ENCODE assay signal across 1 cellular context in the genomic region with DNA sequence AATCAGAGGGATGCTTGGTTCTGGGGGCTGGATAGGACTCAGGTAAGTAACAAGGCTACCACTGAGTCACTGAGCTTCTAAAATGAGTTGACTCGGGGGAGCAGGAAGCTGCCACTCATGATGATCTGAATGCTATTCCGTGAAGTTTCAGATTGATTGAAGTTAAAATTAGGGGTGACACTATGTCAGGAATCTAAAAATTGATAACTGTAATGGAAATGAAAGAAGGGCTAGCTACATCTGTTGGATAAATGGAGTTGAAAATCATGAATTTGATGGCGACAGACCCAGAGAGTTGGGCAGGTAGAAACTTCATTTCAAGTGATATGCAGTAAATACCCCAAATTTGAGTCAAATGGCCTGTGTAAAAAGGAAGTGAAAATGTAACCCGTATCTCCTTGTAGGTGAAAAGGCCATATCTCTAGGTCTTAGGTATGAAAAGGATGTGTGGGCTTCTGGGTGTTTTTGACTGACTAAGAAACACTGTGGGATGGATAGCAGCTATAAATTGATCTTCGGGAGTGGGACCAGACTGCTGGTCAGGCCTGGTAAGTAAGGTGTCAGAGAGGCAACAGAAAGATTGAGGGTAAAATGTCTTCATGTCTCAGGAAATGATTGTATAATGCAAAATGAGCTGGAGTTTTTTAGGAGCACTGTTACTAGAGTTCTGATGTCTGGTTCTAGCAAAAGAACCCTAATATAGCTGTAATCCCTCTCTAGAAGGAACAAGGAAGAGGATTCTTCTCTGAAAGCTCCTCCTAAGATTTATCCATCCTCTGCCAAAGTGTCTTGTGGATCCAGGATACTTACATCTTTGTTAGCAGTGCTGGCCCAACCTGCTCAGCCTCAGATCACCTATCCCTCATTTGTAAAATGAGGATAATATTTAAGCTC.
A peak's percentile ranks its signal among the peaks of the same experiment; 100 is the strongest.
TF ChIP-seq lines count a peak whose summit lies in the region.

No MANE protein-coding gene starts in this region.

TF ChIP-seq in GM12878, 131 proteins besides CTCF, POLR2A, EP300 and RAD21 (continued from another document and continues in another):
- TF ChIP-seq MEF2A (IDR thresholded peaks at IDR 0.05; ENCODE audit: insufficient read depth, low read depth, low read length) (0 out of 2 replicates have a peak, but pooled peaks have one; percentile 68), ESRRA (IDR thresholded peaks at IDR 0.05; ENCODE audit: low read length) (no peak), KAT2A (conservative IDR thresholded peaks at IDR 0.05; ENCODE audit: control insufficient read depth, low read depth, low read length) (no peak), DPF2 (IDR thresholded peaks at IDR 0.05) (peak; percentile 92), SMAD1 (IDR thresholded peaks at IDR 0.05; ENCODE audit: low read depth, partially characterized antibody) (peak; percentile 89), SREBF1 (IDR thresholded peaks at IDR 0.05; ENCODE audit: low read length) (no peak; the same call in 1 of the 2 replicates), STAT1 (conservative IDR thresholded peaks at IDR 0.05) (no peak), FOXM1 (IDR thresholded peaks at IDR 0.05; ENCODE audit: low read depth, low read length) (peak; percentile 79; the same call in 1 of the 2 replicates), KLF5 (IDR thresholded peaks at IDR 0.05; ENCODE audit: partially characterized antibody) (peak; percentile 93), SMARCA5 (IDR thresholded peaks at IDR 0.05) (no peak), BMI1 (IDR thresholded peaks at IDR 0.05; ENCODE audit: borderline replicate concordance) (0 out of 2 replicates have a peak, but pooled peaks have one; percentile 46), RFX5 (IDR thresholded peaks at IDR 0.05; ENCODE audit: low read depth, low read length) (no peak), BRCA1 (IDR thresholded peaks at IDR 0.05; ENCODE audit: low read depth, low read length) (no peak), JUND (IDR thresholded peaks at IDR 0.05; ENCODE audit: low read depth, low read length) (peak; percentile 77), SIN3A (IDR thresholded peaks at IDR 0.05; ENCODE audit: low read depth, low read length) (no peak), CHD4 (IDR thresholded peaks at IDR 0.05) (no peak), ZNF622 (IDR thresholded peaks at IDR 0.05) (no peak), NR2C2 (IDR thresholded peaks at IDR 0.05; ENCODE audit: borderline replicate concordance, control insufficient read depth, insufficient read length, low read depth) (no peak), EGR1 (IDR thresholded peaks at IDR 0.05; ENCODE audit: borderline replicate concordance in 1 of 2, low read depth in 2 of 2, low read length in 2 of 2) (no peak; a peak in 1 of 3 replicates), HCFC1 (IDR thresholded peaks at IDR 0.05; ENCODE audit: low read length) (no peak)
- TF ChIP-seq, protein P1, sequence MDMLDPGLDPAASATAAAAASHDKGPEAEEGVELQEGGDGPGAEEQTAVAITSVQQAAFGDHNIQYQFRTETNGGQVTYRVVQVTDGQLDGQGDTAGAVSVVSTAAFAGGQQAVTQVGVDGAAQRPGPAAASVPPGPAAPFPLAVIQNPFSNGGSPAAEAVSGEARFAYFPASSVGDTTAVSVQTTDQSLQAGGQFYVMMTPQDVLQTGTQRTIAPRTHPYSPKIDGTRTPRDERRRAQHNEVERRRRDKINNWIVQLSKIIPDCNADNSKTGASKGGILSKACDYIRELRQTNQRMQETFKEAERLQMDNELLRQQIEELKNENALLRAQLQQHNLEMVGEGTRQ (IDR thresholded peaks at IDR 0.05; ENCODE audit: borderline replicate concordance, low read depth, low read length): no peak
- TF ChIP-seq, protein P2, sequence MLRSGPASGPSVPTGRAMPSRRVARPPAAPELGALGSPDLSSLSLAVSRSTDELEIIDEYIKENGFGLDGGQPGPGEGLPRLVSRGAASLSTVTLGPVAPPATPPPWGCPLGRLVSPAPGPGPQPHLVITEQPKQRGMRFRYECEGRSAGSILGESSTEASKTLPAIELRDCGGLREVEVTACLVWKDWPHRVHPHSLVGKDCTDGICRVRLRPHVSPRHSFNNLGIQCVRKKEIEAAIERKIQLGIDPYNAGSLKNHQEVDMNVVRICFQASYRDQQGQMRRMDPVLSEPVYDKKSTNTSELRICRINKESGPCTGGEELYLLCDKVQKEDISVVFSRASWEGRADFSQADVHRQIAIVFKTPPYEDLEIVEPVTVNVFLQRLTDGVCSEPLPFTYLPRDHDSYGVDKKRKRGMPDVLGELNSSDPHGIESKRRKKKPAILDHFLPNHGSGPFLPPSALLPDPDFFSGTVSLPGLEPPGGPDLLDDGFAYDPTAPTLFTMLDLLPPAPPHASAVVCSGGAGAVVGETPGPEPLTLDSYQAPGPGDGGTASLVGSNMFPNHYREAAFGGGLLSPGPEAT (IDR thresholded peaks at IDR 0.05; ENCODE audit: low read depth): peak; percentile 86
- TF ChIP-seq, protein P3, sequence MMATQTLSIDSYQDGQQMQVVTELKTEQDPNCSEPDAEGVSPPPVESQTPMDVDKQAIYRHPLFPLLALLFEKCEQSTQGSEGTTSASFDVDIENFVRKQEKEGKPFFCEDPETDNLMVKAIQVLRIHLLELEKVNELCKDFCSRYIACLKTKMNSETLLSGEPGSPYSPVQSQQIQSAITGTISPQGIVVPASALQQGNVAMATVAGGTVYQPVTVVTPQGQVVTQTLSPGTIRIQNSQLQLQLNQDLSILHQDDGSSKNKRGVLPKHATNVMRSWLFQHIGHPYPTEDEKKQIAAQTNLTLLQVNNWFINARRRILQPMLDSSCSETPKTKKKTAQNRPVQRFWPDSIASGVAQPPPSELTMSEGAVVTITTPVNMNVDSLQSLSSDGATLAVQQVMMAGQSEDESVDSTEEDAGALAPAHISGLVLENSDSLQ (IDR thresholded peaks at IDR 0.05): peak; percentile 93
- TF ChIP-seq, protein P4, sequence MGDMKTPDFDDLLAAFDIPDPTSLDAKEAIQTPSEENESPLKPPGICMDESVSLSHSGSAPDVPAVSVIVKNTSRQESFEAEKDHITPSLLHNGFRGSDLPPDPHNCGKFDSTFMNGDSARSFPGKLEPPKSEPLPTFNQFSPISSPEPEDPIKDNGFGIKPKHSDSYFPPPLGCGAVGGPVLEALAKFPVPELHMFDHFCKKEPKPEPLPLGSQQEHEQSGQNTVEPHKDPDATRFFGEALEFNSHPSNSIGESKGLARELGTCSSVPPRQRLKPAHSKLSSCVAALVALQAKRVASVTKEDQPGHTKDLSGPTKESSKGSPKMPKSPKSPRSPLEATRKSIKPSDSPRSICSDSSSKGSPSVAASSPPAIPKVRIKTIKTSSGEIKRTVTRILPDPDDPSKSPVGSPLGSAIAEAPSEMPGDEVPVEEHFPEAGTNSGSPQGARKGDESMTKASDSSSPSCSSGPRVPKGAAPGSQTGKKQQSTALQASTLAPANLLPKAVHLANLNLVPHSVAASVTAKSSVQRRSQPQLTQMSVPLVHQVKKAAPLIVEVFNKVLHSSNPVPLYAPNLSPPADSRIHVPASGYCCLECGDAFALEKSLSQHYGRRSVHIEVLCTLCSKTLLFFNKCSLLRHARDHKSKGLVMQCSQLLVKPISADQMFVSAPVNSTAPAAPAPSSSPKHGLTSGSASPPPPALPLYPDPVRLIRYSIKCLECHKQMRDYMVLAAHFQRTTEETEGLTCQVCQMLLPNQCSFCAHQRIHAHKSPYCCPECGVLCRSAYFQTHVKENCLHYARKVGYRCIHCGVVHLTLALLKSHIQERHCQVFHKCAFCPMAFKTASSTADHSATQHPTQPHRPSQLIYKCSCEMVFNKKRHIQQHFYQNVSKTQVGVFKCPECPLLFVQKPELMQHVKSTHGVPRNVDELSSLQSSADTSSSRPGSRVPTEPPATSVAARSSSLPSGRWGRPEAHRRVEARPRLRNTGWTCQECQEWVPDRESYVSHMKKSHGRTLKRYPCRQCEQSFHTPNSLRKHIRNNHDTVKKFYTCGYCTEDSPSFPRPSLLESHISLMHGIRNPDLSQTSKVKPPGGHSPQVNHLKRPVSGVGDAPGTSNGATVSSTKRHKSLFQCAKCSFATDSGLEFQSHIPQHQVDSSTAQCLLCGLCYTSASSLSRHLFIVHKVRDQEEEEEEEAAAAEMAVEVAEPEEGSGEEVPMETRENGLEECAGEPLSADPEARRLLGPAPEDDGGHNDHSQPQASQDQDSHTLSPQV (IDR thresholded peaks at IDR 0.05): peak; percentile 55; the same call in 1 of the 2 replicates
- TF ChIP-seq, protein P5, sequence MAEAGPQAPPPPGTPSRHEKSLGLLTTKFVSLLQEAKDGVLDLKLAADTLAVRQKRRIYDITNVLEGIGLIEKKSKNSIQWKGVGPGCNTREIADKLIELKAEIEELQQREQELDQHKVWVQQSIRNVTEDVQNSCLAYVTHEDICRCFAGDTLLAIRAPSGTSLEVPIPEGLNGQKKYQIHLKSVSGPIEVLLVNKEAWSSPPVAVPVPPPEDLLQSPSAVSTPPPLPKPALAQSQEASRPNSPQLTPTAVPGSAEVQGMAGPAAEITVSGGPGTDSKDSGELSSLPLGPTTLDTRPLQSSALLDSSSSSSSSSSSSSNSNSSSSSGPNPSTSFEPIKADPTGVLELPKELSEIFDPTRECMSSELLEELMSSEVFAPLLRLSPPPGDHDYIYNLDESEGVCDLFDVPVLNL (IDR thresholded peaks at IDR 0.05; ENCODE audit: low read depth, low read length): no peak
- TF ChIP-seq, protein P6, sequence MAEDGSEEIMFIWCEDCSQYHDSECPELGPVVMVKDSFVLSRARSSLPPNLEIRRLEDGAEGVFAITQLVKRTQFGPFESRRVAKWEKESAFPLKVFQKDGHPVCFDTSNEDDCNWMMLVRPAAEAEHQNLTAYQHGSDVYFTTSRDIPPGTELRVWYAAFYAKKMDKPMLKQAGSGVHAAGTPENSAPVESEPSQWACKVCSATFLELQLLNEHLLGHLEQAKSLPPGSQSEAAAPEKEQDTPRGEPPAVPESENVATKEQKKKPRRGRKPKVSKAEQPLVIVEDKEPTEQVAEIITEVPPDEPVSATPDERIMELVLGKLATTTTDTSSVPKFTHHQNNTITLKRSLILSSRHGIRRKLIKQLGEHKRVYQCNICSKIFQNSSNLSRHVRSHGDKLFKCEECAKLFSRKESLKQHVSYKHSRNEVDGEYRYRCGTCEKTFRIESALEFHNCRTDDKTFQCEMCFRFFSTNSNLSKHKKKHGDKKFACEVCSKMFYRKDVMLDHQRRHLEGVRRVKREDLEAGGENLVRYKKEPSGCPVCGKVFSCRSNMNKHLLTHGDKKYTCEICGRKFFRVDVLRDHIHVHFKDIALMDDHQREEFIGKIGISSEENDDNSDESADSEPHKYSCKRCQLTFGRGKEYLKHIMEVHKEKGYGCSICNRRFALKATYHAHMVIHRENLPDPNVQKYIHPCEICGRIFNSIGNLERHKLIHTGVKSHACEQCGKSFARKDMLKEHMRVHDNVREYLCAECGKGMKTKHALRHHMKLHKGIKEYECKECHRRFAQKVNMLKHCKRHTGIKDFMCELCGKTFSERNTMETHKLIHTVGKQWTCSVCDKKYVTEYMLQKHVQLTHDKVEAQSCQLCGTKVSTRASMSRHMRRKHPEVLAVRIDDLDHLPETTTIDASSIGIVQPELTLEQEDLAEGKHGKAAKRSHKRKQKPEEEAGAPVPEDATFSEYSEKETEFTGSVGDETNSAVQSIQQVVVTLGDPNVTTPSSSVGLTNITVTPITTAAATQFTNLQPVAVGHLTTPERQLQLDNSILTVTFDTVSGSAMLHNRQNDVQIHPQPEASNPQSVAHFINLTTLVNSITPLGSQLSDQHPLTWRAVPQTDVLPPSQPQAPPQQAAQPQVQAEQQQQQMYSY (CRISPR knock-in tag; IDR thresholded peaks at IDR 0.05): no peak
- TF ChIP-seq, protein P7, sequence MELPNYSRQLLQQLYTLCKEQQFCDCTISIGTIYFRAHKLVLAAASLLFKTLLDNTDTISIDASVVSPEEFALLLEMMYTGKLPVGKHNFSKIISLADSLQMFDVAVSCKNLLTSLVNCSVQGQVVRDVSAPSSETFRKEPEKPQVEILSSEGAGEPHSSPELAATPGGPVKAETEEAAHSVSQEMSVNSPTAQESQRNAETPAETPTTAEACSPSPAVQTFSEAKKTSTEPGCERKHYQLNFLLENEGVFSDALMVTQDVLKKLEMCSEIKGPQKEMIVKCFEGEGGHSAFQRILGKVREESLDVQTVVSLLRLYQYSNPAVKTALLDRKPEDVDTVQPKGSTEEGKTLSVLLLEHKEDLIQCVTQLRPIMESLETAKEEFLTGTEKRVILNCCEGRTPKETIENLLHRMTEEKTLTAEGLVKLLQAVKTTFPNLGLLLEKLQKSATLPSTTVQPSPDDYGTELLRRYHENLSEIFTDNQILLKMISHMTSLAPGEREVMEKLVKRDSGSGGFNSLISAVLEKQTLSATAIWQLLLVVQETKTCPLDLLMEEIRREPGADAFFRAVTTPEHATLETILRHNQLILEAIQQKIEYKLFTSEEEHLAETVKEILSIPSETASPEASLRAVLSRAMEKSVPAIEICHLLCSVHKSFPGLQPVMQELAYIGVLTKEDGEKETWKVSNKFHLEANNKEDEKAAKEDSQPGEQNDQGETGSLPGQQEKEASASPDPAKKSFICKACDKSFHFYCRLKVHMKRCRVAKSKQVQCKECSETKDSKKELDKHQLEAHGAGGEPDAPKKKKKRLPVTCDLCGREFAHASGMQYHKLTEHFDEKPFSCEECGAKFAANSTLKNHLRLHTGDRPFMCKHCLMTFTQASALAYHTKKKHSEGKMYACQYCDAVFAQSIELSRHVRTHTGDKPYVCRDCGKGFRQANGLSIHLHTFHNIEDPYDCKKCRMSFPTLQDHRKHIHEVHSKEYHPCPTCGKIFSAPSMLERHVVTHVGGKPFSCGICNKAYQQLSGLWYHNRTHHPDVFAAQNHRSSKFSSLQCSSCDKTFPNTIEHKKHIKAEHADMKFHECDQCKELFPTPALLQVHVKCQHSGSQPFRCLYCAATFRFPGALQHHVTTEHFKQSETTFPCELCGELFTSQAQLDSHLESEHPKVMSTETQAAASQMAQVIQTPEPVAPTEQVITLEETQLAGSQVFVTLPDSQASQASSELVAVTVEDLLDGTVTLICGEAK (IDR thresholded peaks at IDR 0.05; ENCODE audit: borderline replicate concordance): no peak
- TF ChIP-seq, protein P8, sequence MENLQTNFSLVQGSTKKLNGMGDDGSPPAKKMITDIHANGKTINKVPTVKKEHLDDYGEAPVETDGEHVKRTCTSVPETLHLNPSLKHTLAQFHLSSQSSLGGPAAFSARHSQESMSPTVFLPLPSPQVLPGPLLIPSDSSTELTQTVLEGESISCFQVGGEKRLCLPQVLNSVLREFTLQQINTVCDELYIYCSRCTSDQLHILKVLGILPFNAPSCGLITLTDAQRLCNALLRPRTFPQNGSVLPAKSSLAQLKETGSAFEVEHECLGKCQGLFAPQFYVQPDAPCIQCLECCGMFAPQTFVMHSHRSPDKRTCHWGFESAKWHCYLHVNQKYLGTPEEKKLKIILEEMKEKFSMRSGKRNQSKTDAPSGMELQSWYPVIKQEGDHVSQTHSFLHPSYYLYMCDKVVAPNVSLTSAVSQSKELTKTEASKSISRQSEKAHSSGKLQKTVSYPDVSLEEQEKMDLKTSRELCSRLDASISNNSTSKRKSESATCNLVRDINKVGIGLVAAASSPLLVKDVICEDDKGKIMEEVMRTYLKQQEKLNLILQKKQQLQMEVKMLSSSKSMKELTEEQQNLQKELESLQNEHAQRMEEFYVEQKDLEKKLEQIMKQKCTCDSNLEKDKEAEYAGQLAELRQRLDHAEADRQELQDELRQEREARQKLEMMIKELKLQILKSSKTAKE (IDR thresholded peaks at IDR 0.05; ENCODE audit: low read depth, poor library complexity, severe bottlenecking): peak; percentile 90
- TF ChIP-seq, protein P9, sequence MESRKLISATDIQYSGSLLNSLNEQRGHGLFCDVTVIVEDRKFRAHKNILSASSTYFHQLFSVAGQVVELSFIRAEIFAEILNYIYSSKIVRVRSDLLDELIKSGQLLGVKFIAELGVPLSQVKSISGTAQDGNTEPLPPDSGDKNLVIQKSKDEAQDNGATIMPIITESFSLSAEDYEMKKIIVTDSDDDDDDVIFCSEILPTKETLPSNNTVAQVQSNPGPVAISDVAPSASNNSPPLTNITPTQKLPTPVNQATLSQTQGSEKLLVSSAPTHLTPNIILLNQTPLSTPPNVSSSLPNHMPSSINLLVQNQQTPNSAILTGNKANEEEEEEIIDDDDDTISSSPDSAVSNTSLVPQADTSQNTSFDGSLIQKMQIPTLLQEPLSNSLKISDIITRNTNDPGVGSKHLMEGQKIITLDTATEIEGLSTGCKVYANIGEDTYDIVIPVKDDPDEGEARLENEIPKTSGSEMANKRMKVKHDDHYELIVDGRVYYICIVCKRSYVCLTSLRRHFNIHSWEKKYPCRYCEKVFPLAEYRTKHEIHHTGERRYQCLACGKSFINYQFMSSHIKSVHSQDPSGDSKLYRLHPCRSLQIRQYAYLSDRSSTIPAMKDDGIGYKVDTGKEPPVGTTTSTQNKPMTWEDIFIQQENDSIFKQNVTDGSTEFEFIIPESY (IDR thresholded peaks at IDR 0.05): no peak
